Comparison of ENCODE assay signal across 10 cellular contexts in genomic region chr1:212255705-212256307, GRCh38. TPM values are rescaled to one million over a fixed set of nuclear protein-coding genes. Genes with fewer than 3 reads are reported as not detected.
DNase-seq lines count a peak whose midpoint lies in the region; ATAC-seq and TF ChIP-seq lines count a peak whose summit lies in the region.
"Had no signal": no experiment of that assay in that cellular context is flagged by ENCODE, and none has a peak within 500 bp of the region (broad histone marks: within the 10 kb centered on the region; RNA-seq: fewer than 3 reads in every experiment).

No MANE protein-coding gene starts in this region.

- ATAC-seq in DND-41 (ENCODE audit: insufficient read depth, low read depth) (peak; percentile 44), HG03135 (IDR thresholded peaks at IDR 0.05; ENCODE audit: unreplicated experiment) (no peak)
- peak; percentile 2 to 13 for ATAC-seq in naive thymus-derived CD8-positive, alpha-beta T cell
- ATAC-seq: PC-3 had no signal

- no peaks in the 10 kb centered on the region for H3K9me3 ChIP-seq in DND-41 (ENCODE audit: insufficient read depth, low read length, severe bottlenecking)

- H4K20me1 ChIP-seq in DND-41 (ENCODE audit: insufficient read depth, low read length) = no peaks in the 10 kb centered on the region

- DNase-seq in DND-41 = peak; percentile 69
- no peak for DNase-seq in naive thymus-derived CD8-positive, alpha-beta T cell
- no peak for DNase-seq in DMS153 (lab: John Stamatoyannopoulos, UW)
- no peak for DNase-seq in GM13976 (ENCODE audit: low spot score)
- DNase-seq: activated CD4-positive, CD25-positive, alpha-beta regulatory T cell treated with anti-CD3 and anti-CD28 coated beads, Interleukin-2, amount 50 U/mL, for 72 hours; PC-3 had no signal

- peaks cover 2% of the 10 kb centered on the region for H3K27me3 Mint-ChIP-seq in IgD-negative memory B cell
- H3K27me3 Mint-ChIP-seq in activated naive CD8-positive, alpha-beta T cell = peaks cover 2% of the 10 kb centered on the region
- H3K27me3 Mint-ChIP-seq in naive thymus-derived CD8-positive, alpha-beta T cell = peaks cover 0 to 8% (median 3%) of the 10 kb centered on the region in 5 donors

- peak overlapping the region; percentile 99 for H3K27ac ChIP-seq in DND-41 (ENCODE audit: low read length)

- peak overlapping the region; percentile 67 for H3K4me2 ChIP-seq in DND-41 (ENCODE audit: insufficient read depth, low read length)

- POLR2A ChIA-PET in naive thymus-derived CD8-positive, alpha-beta T cell (lab: Charles Lee) = interaction anchor here (0.7 to 2.1 kb wide), 4 partner anchors 28 to 1080 kb away, joined by 3 to 20 read pairs (median 4); partner anchors contain the start of gene PPP2R5A

- no peaks in the 10 kb centered on the region for H3K79me2 ChIP-seq in DND-41 (ENCODE audit: insufficient read depth, low read length)

- H3K27me3 ChIP-seq in DND-41 (ENCODE audit: insufficient read depth, low read length, poor library complexity) = no peaks in the 10 kb centered on the region

- H3K36me3 Mint-ChIP-seq in IgD-negative memory B cell = peaks cover 3% of the 10 kb centered on the region
- H3K36me3 Mint-ChIP-seq in activated naive CD8-positive, alpha-beta T cell = no peaks in the 10 kb centered on the region
- H3K36me3 Mint-ChIP-seq in naive thymus-derived CD8-positive, alpha-beta T cell = no peaks in the 10 kb centered on the region

- H3K9ac ChIP-seq in DND-41 (ENCODE audit: low read depth, low read length) = peak overlapping the region; percentile 62

- peak; percentile 5 for TF ChIP-seq CTCF in DND-41 (IDR thresholded peaks at IDR 0.05; ENCODE audit: borderline replicate concordance, extremely low read depth, low read length, poor library complexity, severe bottlenecking)
- no peak for TF ChIP-seq CTCF in GM13976 (IDR thresholded peaks at IDR 0.05; ENCODE audit: borderline replicate concordance, control extremely low read depth, extremely low read depth, insufficient read depth, missing control alignments)

- peak overlapping the region in 3 of 4 donors; percentile 30 to 84 (median 81) for H3K4me3 Mint-ChIP-seq in IgD-negative memory B cell
- H3K4me3 Mint-ChIP-seq in activated naive CD8-positive, alpha-beta T cell = peak overlapping the region; percentile 55
- peak overlapping the region; percentile 56 to 90 (median 74) for H3K4me3 Mint-ChIP-seq in naive thymus-derived CD8-positive, alpha-beta T cell
- H3K4me3 Mint-ChIP-seq: nephron had no signal

- H3K4me1 ChIP-seq in DND-41 (ENCODE audit: insufficient read depth, low read length) = peaks cover 45% of the 10 kb centered on the region

- in situ Hi-C loops in GM13976 (cut with MboI; ENCODE audit: low sequenced_read_pairs, unreplicated experiment) = no loop called here

- peak overlapping the region in 1 of 2 experiments; percentile 48; a peak in 2 of 4 replicates for H3K4me3 ChIP-seq in DND-41 (ENCODE audit: low read depth in 1 of 2, low read length in 2 of 2)

- H3K4me1 Mint-ChIP-seq in IgD-negative memory B cell = peaks cover 31 to 38% (median 32%) of the 10 kb centered on the region in 3 donors
- peaks cover 70% of the 10 kb centered on the region for H3K4me1 Mint-ChIP-seq in activated naive CD8-positive, alpha-beta T cell (ENCODE audit: low read depth)
- peaks cover 38 to 79% (median 64%) of the 10 kb centered on the region in 4 donors for H3K4me1 Mint-ChIP-seq in naive thymus-derived CD8-positive, alpha-beta T cell
- H3K4me1 Mint-ChIP-seq: nephron had no signal

- peak overlapping the region; percentile 25 to 89 (median 53) for H3K27ac Mint-ChIP-seq in IgD-negative memory B cell
- peak overlapping the region; percentile 68 for H3K27ac Mint-ChIP-seq in activated naive CD8-positive, alpha-beta T cell
- peak overlapping the region; percentile 6 to 86 (median 59) for H3K27ac Mint-ChIP-seq in naive thymus-derived CD8-positive, alpha-beta T cell
- H3K27ac Mint-ChIP-seq: nephron had no signal

- H3K36me3 ChIP-seq in DND-41 (ENCODE audit: insufficient read depth, low read length) = no peaks in the 10 kb centered on the region

- peak overlapping the region; percentile 78 for H2AFZ ChIP-seq in DND-41 (ENCODE audit: low read depth, low read length)

- H3K9me3 Mint-ChIP-seq in IgD-negative memory B cell = no peaks in the 10 kb centered on the region
- no peaks in the 10 kb centered on the region for H3K9me3 Mint-ChIP-seq in activated naive CD8-positive, alpha-beta T cell (ENCODE audit: low read depth)
- H3K9me3 Mint-ChIP-seq in naive thymus-derived CD8-positive, alpha-beta T cell = no peaks in the 10 kb centered on the region
- H3K9me3 Mint-ChIP-seq: nephron had no signal

RNA-seq across cellular contexts. Expression of gene PPP2R5A, which starts 29.4 kb away (rescaled TPM):
- polyA plus RNA-seq in IgD-negative memory B cell = 25.1 TPM
- total RNA-seq in naive thymus-derived CD8-positive, alpha-beta T cell = 10 to 100 TPM; 47.7 to 49.6 TPM
- 10 to 100 TPM; 25.8 to 30.9 (median 27.8) TPM for polyA plus RNA-seq in naive thymus-derived CD8-positive, alpha-beta T cell
